7 cellular contexts compared by ENCODE assay signal in genomic region chr11:8681837-8682218, GRCh38. TPM values are rescaled to one million over a fixed set of nuclear protein-coding genes. Genes with fewer than 3 reads are reported as not detected.
A peak's percentile ranks its signal among the peaks of the same experiment; 100 is the strongest.
DNase-seq lines count a peak whose midpoint lies in the region; ATAC-seq and TF ChIP-seq lines count a peak whose summit lies in the region.

No MANE protein-coding gene starts in this region.

- H3K4me3 Mint-ChIP-seq in immature natural killer cell = peak overlapping the region; percentile 93 to 96 (median 95)

- peaks cover 54 to 64% of the 10 kb centered on the region in 2 donors for H3K36me3 Mint-ChIP-seq in activated naive CD4-positive, alpha-beta T cell treated with anti-CD3 and anti-CD28 coated beads, Interleukin-2, amount 50 U/mL, for 72 hours
- H3K36me3 Mint-ChIP-seq in immature natural killer cell = peaks cover 17 to 25% (median 17%) of the 10 kb centered on the region in 3 donors

- TF ChIP-seq EP300 in stomach (IDR thresholded peaks at IDR 0.05) = no peak

- H3K27ac ChIP-seq in stomach = peak overlapping the region; percentile 90 to 98 (median 97)

- H3K36me3 ChIP-seq in stomach = peaks cover 31 to 46% (median 40%) of the 10 kb centered on the region in 4 donors

- peak; percentile 20 for DNase-seq in HT1080 (ENCODE audit: low read depth)
- DNase-seq in activated naive CD4-positive, alpha-beta T cell treated with anti-CD3 and anti-CD28 coated beads, Interleukin-2, amount 50 U/mL, for 72 hours (ENCODE audit: low spot score in 2 of 2) = no peak
- no peak for DNase-seq in immature natural killer cell
- no peak for DNase-seq in stomach
- no peak for DNase-seq in GDM1 (lab: John Stamatoyannopoulos, UW)
- no peak for DNase-seq in OCI-M1 (lab: John Stamatoyannopoulos, UW)

- ATAC-seq in activated naive CD4-positive, alpha-beta T cell treated with anti-CD3 and anti-CD28 coated beads, Interleukin-2, amount 50 U/mL, for 72 hours = no peak
- ATAC-seq in GM21526 (IDR thresholded peaks at IDR 0.05; ENCODE audit: low FRiP score, unreplicated experiment) = no peak

- H3K27me3 ChIP-seq in stomach = no peaks in the 10 kb centered on the region

- peaks cover 2 to 13% (median 13%) of the 10 kb centered on the region in 3 donors for H3K27me3 Mint-ChIP-seq in immature natural killer cell (ENCODE audit: low read depth in 3 of 3)

- TF ChIP-seq CTCF in stomach (IDR thresholded peaks at IDR 0.05) = no peak

- no peak for TF ChIP-seq POLR2A in stomach (IDR thresholded peaks at IDR 0.05)

- H3K9me3 ChIP-seq in stomach = no peaks in the 10 kb centered on the region

- H3K4me1 Mint-ChIP-seq in immature natural killer cell = peaks cover 48 to 56% of the 10 kb centered on the region in 2 donors

- peak overlapping the region; percentile 87 to 94 (median 90) for H3K4me3 ChIP-seq in stomach

- 27 to 45% (median 41%) methylated on average over 8 of the region's 8 CpGs for WGBS in stomach, 5 donors

- peak overlapping the region; percentile 97 to 99 for H3K27ac Mint-ChIP-seq in activated naive CD4-positive, alpha-beta T cell treated with anti-CD3 and anti-CD28 coated beads, Interleukin-2, amount 50 U/mL, for 72 hours
- H3K27ac Mint-ChIP-seq in immature natural killer cell = peak overlapping the region; percentile 94 to 99 (median 97)

- intact Hi-C loops in stomach (cut with DNase I; ENCODE audit: low total_unique reads) = loop anchor here (10.0 kb wide), 1 partner anchor 283 kb away; the partner anchor contains the start of gene TMEM9B

- H3K4me1 ChIP-seq in stomach = peaks cover 19 to 45% (median 28%) of the 10 kb centered on the region in 4 donors

- peaks cover 5 to 6% of the 10 kb centered on the region in 2 donors for H3K9me3 Mint-ChIP-seq in activated naive CD4-positive, alpha-beta T cell treated with anti-CD3 and anti-CD28 coated beads, Interleukin-2, amount 50 U/mL, for 72 hours
- H3K9me3 Mint-ChIP-seq in immature natural killer cell = no peaks in the 10 kb centered on the region

RNA-seq across cellular contexts. Expression of gene TRIM66, which starts 0.6 kb away (rescaled TPM):
- total RNA-seq in HT1080 (2014; rRNA removed; shearing (Covaris generic)) = 5.2 and 6.7 TPM in 2 replicates
- 1.8 and 2.6 TPM in 2 replicates for polyA plus RNA-seq in HT1080 (2015; cell fraction: cytosol; rRNA removed)
- polyA plus RNA-seq in HT1080 (2015; cell fraction: nucleus; rRNA removed) = 19.6 and 22.1 TPM in 2 replicates
- total RNA-seq in activated naive CD4-positive, alpha-beta T cell treated with anti-CD3 and anti-CD28 coated beads, Interleukin-2, amount 50 U/mL, for 72 hours = 10 to 100 TPM; 16.2 to 25.3 TPM
- polyA plus RNA-seq in immature natural killer cell = under 1 TPM; 0.48 to 0.97 (median 0.55) TPM
- total RNA-seq in stomach = 1 to 10 TPM; 2.3 to 8.7 (median 7.0) TPM
- 1 to 10 TPM in 2 of 3 donors, under 1 TPM in 1; 0.76 to 1.9 (median 1.2) TPM for polyA plus RNA-seq in stomach

RNA-seq across cellular contexts. Expression of gene RPL27A, which starts 0.8 kb away (rescaled TPM):
- 1,305 and 1,663 TPM in 2 replicates for total RNA-seq in HT1080 (2014; rRNA removed; shearing (Covaris generic))
- 1,921 and 2,112 TPM in 2 replicates for polyA plus RNA-seq in HT1080 (2015; cell fraction: cytosol; rRNA removed)
- polyA plus RNA-seq in HT1080 (2015; cell fraction: nucleus; rRNA removed) = 540 and 577 TPM in 2 replicates
- 1,000 to 10,000 TPM; 1,341 to 1,591 TPM for total RNA-seq in activated naive CD4-positive, alpha-beta T cell treated with anti-CD3 and anti-CD28 coated beads, Interleukin-2, amount 50 U/mL, for 72 hours
- polyA plus RNA-seq in immature natural killer cell (1,000 to 10,000 TPM; 1,341 to 3,208 (median 1,820) TPM), stomach (1,000 to 10,000 TPM; 3,539 to 4,507 (median 3,746) TPM)
- total RNA-seq in stomach = 1,000 to 10,000 TPM in 1 of 5 donors, 100 to 1,000 TPM in 4; 138 to 1,118 (median 938) TPM
